In the genomic region with DNA sequence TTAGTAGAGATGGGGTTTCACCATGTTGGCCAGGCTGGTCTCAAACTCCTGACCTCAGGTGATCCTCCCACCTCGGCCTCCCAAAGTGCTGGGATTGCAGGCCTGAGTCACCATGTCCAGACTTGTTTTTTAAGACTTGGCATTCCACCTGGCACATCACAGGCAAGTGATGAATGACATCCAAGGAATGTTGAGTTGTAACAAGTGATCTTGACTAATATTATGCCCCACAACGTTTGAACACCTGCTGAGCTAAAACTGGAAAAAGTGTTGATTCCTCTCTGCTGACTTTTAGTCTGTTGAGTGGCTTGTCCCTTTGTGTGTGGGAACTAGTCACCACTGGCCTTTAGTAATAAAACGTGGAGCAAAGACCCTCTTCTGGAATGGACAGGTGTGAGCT, we compare ENCODE assay signal across 1 cellular context.
TF ChIP-seq lines count a peak whose summit lies in the region.

No MANE protein-coding gene starts in this region.

TF ChIP-seq in A549, 52 proteins besides CTCF, POLR2A, EP300 and RAD21:
- TF ChIP-seq, protein P1, sequence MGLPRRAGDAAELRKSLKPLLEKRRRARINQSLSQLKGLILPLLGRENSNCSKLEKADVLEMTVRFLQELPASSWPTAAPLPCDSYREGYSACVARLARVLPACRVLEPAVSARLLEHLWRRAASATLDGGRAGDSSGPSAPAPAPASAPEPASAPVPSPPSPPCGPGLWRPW (IDR thresholded peaks at IDR 0.05), result no peak
- TF ChIP-seq, protein P2, sequence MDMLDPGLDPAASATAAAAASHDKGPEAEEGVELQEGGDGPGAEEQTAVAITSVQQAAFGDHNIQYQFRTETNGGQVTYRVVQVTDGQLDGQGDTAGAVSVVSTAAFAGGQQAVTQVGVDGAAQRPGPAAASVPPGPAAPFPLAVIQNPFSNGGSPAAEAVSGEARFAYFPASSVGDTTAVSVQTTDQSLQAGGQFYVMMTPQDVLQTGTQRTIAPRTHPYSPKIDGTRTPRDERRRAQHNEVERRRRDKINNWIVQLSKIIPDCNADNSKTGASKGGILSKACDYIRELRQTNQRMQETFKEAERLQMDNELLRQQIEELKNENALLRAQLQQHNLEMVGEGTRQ (IDR thresholded peaks at IDR 0.05), result no peak
- no peak for TF ChIP-seq TP53 (CRISPR knock-in tag; IDR thresholded peaks at IDR 0.05)
- no peak for TF ChIP-seq FOSB (CRISPR knock-in tag; IDR thresholded peaks at IDR 0.05)
- no peak for TF ChIP-seq RARB (CRISPR knock-in tag; IDR thresholded peaks at IDR 0.05)
- no peak for TF ChIP-seq POLR2AphosphoS2 (conservative IDR thresholded peaks at IDR 0.05; ENCODE audit: low read length)
- no peak for TF ChIP-seq NPAS2 (CRISPR knock-in tag; IDR thresholded peaks at IDR 0.05; ENCODE audit: borderline replicate concordance)
- no peak for TF ChIP-seq ZC3H11A (IDR thresholded peaks at IDR 0.05)
- TF ChIP-seq, protein P3, sequence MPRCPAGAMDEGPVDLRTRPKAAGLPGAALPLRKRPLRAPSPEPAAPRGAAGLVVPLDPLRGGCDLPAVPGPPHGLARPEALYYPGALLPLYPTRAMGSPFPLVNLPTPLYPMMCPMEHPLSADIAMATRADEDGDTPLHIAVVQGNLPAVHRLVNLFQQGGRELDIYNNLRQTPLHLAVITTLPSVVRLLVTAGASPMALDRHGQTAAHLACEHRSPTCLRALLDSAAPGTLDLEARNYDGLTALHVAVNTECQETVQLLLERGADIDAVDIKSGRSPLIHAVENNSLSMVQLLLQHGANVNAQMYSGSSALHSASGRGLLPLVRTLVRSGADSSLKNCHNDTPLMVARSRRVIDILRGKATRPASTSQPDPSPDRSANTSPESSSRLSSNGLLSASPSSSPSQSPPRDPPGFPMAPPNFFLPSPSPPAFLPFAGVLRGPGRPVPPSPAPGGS (IDR thresholded peaks at IDR 0.05), result no peak
- TF ChIP-seq CHD4 (IDR thresholded peaks at IDR 0.05; ENCODE audit: borderline replicate concordance), result no peak
- no peak for TF ChIP-seq ZFP36 (IDR thresholded peaks at IDR 0.05; ENCODE audit: borderline replicate concordance, partially characterized antibody)
- TF ChIP-seq HDAC2 (IDR thresholded peaks at IDR 0.05), result no peak
- TF ChIP-seq JUNB (IDR thresholded peaks at IDR 0.05), result no peak
- no peak for TF ChIP-seq CHD2 (IDR thresholded peaks at IDR 0.05; ENCODE audit: low read length, partially characterized antibody)
- no peak for TF ChIP-seq HOXB13 (CRISPR knock-in tag; IDR thresholded peaks at IDR 0.05; ENCODE audit: low read depth)
